1 cellular context compared by ENCODE assay signal in genomic region chr11:46617451-46618314, GRCh38.
TF ChIP-seq lines count a peak whose summit lies in the region.

Gene ATG13 (plus strand): TSS chr11:46617553. CDS start chr11:46644292, 26,739 bp downstream.

TF ChIP-seq in GM12878, 131 proteins besides CTCF, POLR2A, EP300 and RAD21 (continued from another document and continues in another):
- TF ChIP-seq ZBTB11 (CRISPR knock-in tag; IDR thresholded peaks at IDR 0.05) (no peak), MAX (IDR thresholded peaks at IDR 0.05; ENCODE audit: low read depth, low read length) (no peak), RFX5 (IDR thresholded peaks at IDR 0.05; ENCODE audit: low read depth, low read length) (no peak), MEF2A (IDR thresholded peaks at IDR 0.05; ENCODE audit: insufficient read depth, low read depth, low read length) (no peak), BHLHE40 (IDR thresholded peaks at IDR 0.05; ENCODE audit: borderline replicate concordance in 1 of 2, low read depth in 2 of 2, low read length in 1 of 2) (no peak), ASH2L (IDR thresholded peaks at IDR 0.05; ENCODE audit: borderline replicate concordance, low read depth) (peak; percentile 89; the same call in 1 of the 2 replicates), SREBF2 (IDR thresholded peaks at IDR 0.05; ENCODE audit: low read length) (no peak), RUNX3 (IDR thresholded peaks at IDR 0.05; ENCODE audit: low read length) (no peak), KAT2A (conservative IDR thresholded peaks at IDR 0.05; ENCODE audit: control insufficient read depth, low read depth, low read length) (no peak), SIX5 (IDR thresholded peaks at IDR 0.05; ENCODE audit: low read depth, low read length, severe bottlenecking) (no peak), CEBPB (IDR thresholded peaks at IDR 0.05; ENCODE audit: borderline replicate concordance in 1 of 2, low read depth in 2 of 2, low read length in 2 of 2) (no peak), TARDBP (IDR thresholded peaks at IDR 0.05; ENCODE audit: borderline replicate concordance) (no peak), CBFB (IDR thresholded peaks at IDR 0.05; ENCODE audit: low read depth) (0 out of 2 replicates have a peak, but pooled peaks have one; percentile 8), HDAC2 (IDR thresholded peaks at IDR 0.05) (no peak), ZNF592 (IDR thresholded peaks at IDR 0.05) (no peak), NR2F1 (conservative IDR thresholded peaks at IDR 0.05) (0 out of 2 replicates have a peak, but pooled peaks have one; percentile 5), NBN (IDR thresholded peaks at IDR 0.05) (peak; percentile 78; the same call in 1 of the 2 replicates), ETV6 (conservative IDR thresholded peaks at IDR 0.05 in 1 of 2, IDR thresholded peaks at IDR 0.05 in 1 of 2; ENCODE audit: borderline replicate concordance in 1 of 2, low read depth in 1 of 2) (no peak), MYC (IDR thresholded peaks at IDR 0.05; ENCODE audit: insufficient read depth, insufficient read length, insufficient replicate concordance, low read length, severe bottlenecking) (no peak), NR2C2 (IDR thresholded peaks at IDR 0.05; ENCODE audit: borderline replicate concordance, control insufficient read depth, insufficient read length, low read depth) (no peak), WRNIP1 (IDR thresholded peaks at IDR 0.05; ENCODE audit: borderline replicate concordance, low read depth, low read length) (no peak), FOXM1 (IDR thresholded peaks at IDR 0.05; ENCODE audit: low read depth, low read length) (peak; percentile 73), SUZ12 (IDR thresholded peaks at IDR 0.05; ENCODE audit: unreplicated experiment) (no peak), REST (IDR thresholded peaks at IDR 0.05; ENCODE audit: low read depth, low read length) (no peak), MEF2B (IDR thresholded peaks at IDR 0.05; ENCODE audit: partially characterized antibody, poor library complexity, severe bottlenecking) (no peak), HDAC6 (IDR thresholded peaks at IDR 0.05; ENCODE audit: unreplicated experiment) (no peak), ZNF622 (IDR thresholded peaks at IDR 0.05) (no peak), RELA (IDR thresholded peaks at IDR 0.05; ENCODE audit: borderline replicate concordance, partially characterized antibody) (no peak), ELK1 (IDR thresholded peaks at IDR 0.05; ENCODE audit: low read depth, low read length) (no peak; the same call in 1 of the 2 replicates), PAX8 (IDR thresholded peaks at IDR 0.05) (no peak), SREBF1 (IDR thresholded peaks at IDR 0.05; ENCODE audit: low read length) (no peak), SPI1 (IDR thresholded peaks at IDR 0.05; ENCODE audit: borderline replicate concordance, insufficient read depth, low read depth, low read length) (no peak), NFIC (IDR thresholded peaks at IDR 0.05; ENCODE audit: low read depth, low read length) (no peak), IRF5 (IDR thresholded peaks at IDR 0.05; ENCODE audit: borderline replicate concordance) (no peak), PML (IDR thresholded peaks at IDR 0.05; ENCODE audit: low read length) (no peak; the same call in 1 of the 2 replicates), NFYA (IDR thresholded peaks at IDR 0.05; ENCODE audit: borderline replicate concordance, low read depth, low read length) (no peak), ATF2 (IDR thresholded peaks at IDR 0.05; ENCODE audit: low read length) (no peak), HSF1 (IDR thresholded peaks at IDR 0.05; ENCODE audit: low read depth, low read length) (no peak)
